ENCODE assay signal across 10 cellular contexts in the genomic region with DNA sequence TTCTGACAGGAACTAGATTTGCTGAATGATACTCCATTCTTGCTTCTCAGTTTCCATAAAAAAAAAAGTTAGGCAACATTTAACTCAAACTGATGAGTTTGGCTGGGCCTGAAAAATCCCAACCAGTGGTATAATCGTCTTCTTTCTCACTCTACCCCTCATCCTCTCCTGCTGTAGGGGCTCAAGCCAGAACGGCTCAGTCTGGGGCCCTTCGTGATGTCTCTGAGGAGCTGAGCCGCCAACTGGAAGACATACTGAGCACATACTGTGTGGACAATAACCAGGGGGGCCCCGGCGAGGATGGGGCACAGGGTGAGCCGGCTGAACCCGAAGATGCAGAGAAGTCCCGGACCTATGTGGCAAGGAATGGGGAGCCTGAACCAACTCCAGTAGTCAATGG. TPM values are rescaled to one million over a fixed set of nuclear protein-coding genes. Genes with fewer than 3 reads are reported as not detected.
DNase-seq lines count a peak whose midpoint lies in the region; ATAC-seq, FAIRE-seq and TF ChIP-seq lines count a peak whose summit lies in the region.
"Had no signal": no experiment of that assay in that cellular context is flagged by ENCODE, and none has a peak within 500 bp of the region (broad histone marks: within the 10 kb centered on the region; RNA-seq: fewer than 3 reads in every experiment).

No MANE protein-coding gene starts in this region.

- peaks cover 44% of the 10 kb centered on the region for H4K20me1 ChIP-seq in astrocyte (ENCODE audit: insufficient read depth, low read length)

- TF ChIP-seq CTCF in heart left ventricle (IDR thresholded peaks at IDR 0.05): no peak
- TF ChIP-seq CTCF in astrocyte (IDR thresholded peaks at IDR 0.05; ENCODE audit: insufficient read depth, low read depth, low read length): no peak
- no peak for TF ChIP-seq CTCF in uterus (IDR thresholded peaks at IDR 0.05)

- no peak overlapping the region for H2AFZ ChIP-seq in astrocyte (ENCODE audit: low read depth, low read length)

- H3K79me2 ChIP-seq in astrocyte (ENCODE audit: insufficient read depth, low read length): peaks cover 54% of the 10 kb centered on the region

- H3K27ac ChIP-seq in heart left ventricle (peak overlapping the region in 8 of 12 donors; percentile 90 to 99 (median 94)), astrocyte (ENCODE audit: low read depth, low read length) (peak overlapping the region; percentile 91), uterus (peak overlapping the region; percentile 37 to 91)

- no peaks in the 10 kb centered on the region for H3K9me3 ChIP-seq in heart left ventricle
- H3K9me3 ChIP-seq in astrocyte (ENCODE audit: insufficient read depth, low read depth, low read length): no peaks in the 10 kb centered on the region
- no peaks in the 10 kb centered on the region for H3K9me3 ChIP-seq in uterus

- peak overlapping the region; percentile 91 for H3K4me2 ChIP-seq in astrocyte (ENCODE audit: low read length)

- H3K4me1 Mint-ChIP-seq in astrocyte (ENCODE audit: low read depth, unreplicated experiment) (peaks cover 26% of the 10 kb centered on the region), memory B cell (peaks cover 36% of the 10 kb centered on the region)

- DNase-seq in heart left ventricle (no peak), left ventricle myocardium superior (no peak), astrocyte (ENCODE audit: low read depth) (no peak), memory B cell (ENCODE audit: low spot score in 2 of 2) (no peak), uterus (no peak), medulla oblongata (ENCODE audit: extremely low spot score) (no peak), GM03348 (ENCODE audit: low spot score) (no peak)

- TF ChIP-seq POLR2A in heart left ventricle (IDR thresholded peaks at IDR 0.05) (no peak), uterus (IDR thresholded peaks at IDR 0.05) (no peak)

- peaks cover 4 to 64% (median 44%) of the 10 kb centered on the region in 12 donors for H3K4me1 ChIP-seq in heart left ventricle
- H3K4me1 ChIP-seq in astrocyte (ENCODE audit: insufficient read depth, low read length): peaks cover 19% of the 10 kb centered on the region
- H3K4me1 ChIP-seq in uterus: peaks cover 13 to 15% of the 10 kb centered on the region in 2 donors

- H3K36me3 Mint-ChIP-seq in astrocyte (ENCODE audit: low read depth, unreplicated experiment) (peaks cover 28% of the 10 kb centered on the region), memory B cell (peaks cover 18% of the 10 kb centered on the region)

- intact Hi-C loops in heart left ventricle (cut with DNase I) (loop anchor here in 1 of 10 donors (2.0 kb wide), 1 partner anchor 20 kb away; a partner anchor contains a TSS), left ventricle myocardium superior (cut with micrococcal nuclease) (no loop called here), uterus (cut with DNase I; ENCODE audit: low total_unique reads) (no loop called here)

- peak overlapping the region in 11 of 12 donors; percentile 30 to 81 (median 71) for H3K4me3 ChIP-seq in heart left ventricle
- peak overlapping the region; percentile 69 for H3K4me3 ChIP-seq in astrocyte (ENCODE audit: insufficient read depth, low read depth, low read length)
- peak overlapping the region in 1 of 2 donors; percentile 63 for H3K4me3 ChIP-seq in uterus

- FAIRE-seq in astrocyte (lab: Jason Lieb, UNC): no peak

- no peaks in the 10 kb centered on the region for H3K27me3 Mint-ChIP-seq in astrocyte (ENCODE audit: low read depth, unreplicated experiment)
- H3K27me3 Mint-ChIP-seq in memory B cell: no peaks in the 10 kb centered on the region

- H3K27me3 ChIP-seq in heart left ventricle: no peaks in the 10 kb centered on the region
- no peaks in the 10 kb centered on the region for H3K27me3 ChIP-seq in astrocyte (ENCODE audit: insufficient read depth, low read length)
- no peaks in the 10 kb centered on the region for H3K27me3 ChIP-seq in uterus

- 73 to 82% (median 77%) methylated on average over 9 of the region's 9 CpGs for WGBS in heart left ventricle, 4 donors

- peak overlapping the region; percentile 97 for H3K9ac ChIP-seq in astrocyte (ENCODE audit: low read length)

- ATAC-seq in heart left ventricle (no peak), left ventricle myocardium superior (no peak), memory B cell (ENCODE audit: low read depth) (no peak), HG02885 (IDR thresholded peaks at IDR 0.05; ENCODE audit: poor library complexity, unreplicated experiment) (no peak)

- H3K9me3 Mint-ChIP-seq in astrocyte (ENCODE audit: unreplicated experiment): no peaks in the 10 kb centered on the region
- no peaks in the 10 kb centered on the region for H3K9me3 Mint-ChIP-seq in memory B cell

- H3K36me3 ChIP-seq in heart left ventricle: peaks cover 0 to 51% (median 49%) of the 10 kb centered on the region in 9 donors
- H3K36me3 ChIP-seq in astrocyte (ENCODE audit: insufficient read depth, low read length): peaks cover 15% of the 10 kb centered on the region
- no peaks in the 10 kb centered on the region for H3K36me3 ChIP-seq in uterus

- H3K27ac Mint-ChIP-seq in astrocyte (ENCODE audit: unreplicated experiment) (peak overlapping the region; percentile 88), memory B cell (peak overlapping the region; percentile 97)

- H3K4me3 Mint-ChIP-seq in astrocyte (ENCODE audit: unreplicated experiment): peak overlapping the region; percentile 90
- peak overlapping the region; percentile 88 for H3K4me3 Mint-ChIP-seq in memory B cell

RNA-seq across cellular contexts. Expression of a gene that starts 1.6 kb away (rescaled TPM):
- total RNA-seq in heart left ventricle (10 to 100 TPM; 13.2 to 35.9 (median 18.6) TPM), left ventricle myocardium superior (16.5 TPM), astrocyte (65.8 and 66.6 TPM in 2 replicates), uterus (10 to 100 TPM; 14.1 to 60.1 (median 40.4) TPM)
- polyA plus RNA-seq in heart left ventricle: 10 to 100 TPM in 1 of 2 donors, 1 to 10 TPM in 1; 8.7 to 21.5 TPM

RNA-seq across cellular contexts. Expression of a gene that starts 19.3 kb away (rescaled TPM):
- 10 to 100 TPM; 12.5 to 23.7 (median 16.5) TPM for total RNA-seq in heart left ventricle
- 10 to 100 TPM; 19.0 to 40.2 TPM for polyA plus RNA-seq in heart left ventricle
- total RNA-seq in left ventricle myocardium superior: 33.2 TPM
- total RNA-seq in astrocyte: 16.0 and 19.2 TPM in 2 replicates
- total RNA-seq in uterus: 10 to 100 TPM in 1 of 4 donors, 1 to 10 TPM in 2, not detected in 1; 3.5 to 21.5 (median 7.4) TPM

RNA-seq across cellular contexts. Expression of a gene that starts 24.4 kb away (rescaled TPM):
- total RNA-seq in heart left ventricle (1 to 10 TPM in 2 of 9 donors, under 1 TPM in 7; 0.56 to 1.9 (median 0.74) TPM), left ventricle myocardium superior (0.92 TPM), astrocyte (0.87 and 1.0 TPM in 2 replicates), uterus (1 to 10 TPM in 3 of 4 donors, under 1 TPM in 1; 0.51 to 6.8 (median 4.3) TPM)
- polyA plus RNA-seq in heart left ventricle: under 1 TPM; 0.83 to 0.95 TPM

RNA-seq across cellular contexts. Expression of a gene that starts 27.8 kb away (rescaled TPM):
- total RNA-seq in heart left ventricle (not detected), left ventricle myocardium superior (not detected), astrocyte (not detected in 2 replicates), uterus (under 1 TPM in 2 of 4 donors, not detected in 2; 0.26 to 0.62 TPM)
- not detected for polyA plus RNA-seq in heart left ventricle
- total RNA-seq: Daoy, SK-MEL-5 had no signal

RNA-seq across cellular contexts. Expression of a gene that starts 41.1 kb away (rescaled TPM):
- total RNA-seq in heart left ventricle (10 to 100 TPM in 6 of 9 donors, 1 to 10 TPM in 3; 8.8 to 19.8 (median 10.8) TPM), left ventricle myocardium superior (7.4 TPM), astrocyte (16.7 and 17.3 TPM in 2 replicates), uterus (10 to 100 TPM in 3 of 4 donors, under 1 TPM in 1; 0.59 to 40.8 (median 13.5) TPM)
- 10 to 100 TPM in 1 of 2 donors, 1 to 10 TPM in 1; 7.7 to 19.4 TPM for polyA plus RNA-seq in heart left ventricle
